10 cellular contexts compared by ENCODE assay signal in the genomic region with DNA sequence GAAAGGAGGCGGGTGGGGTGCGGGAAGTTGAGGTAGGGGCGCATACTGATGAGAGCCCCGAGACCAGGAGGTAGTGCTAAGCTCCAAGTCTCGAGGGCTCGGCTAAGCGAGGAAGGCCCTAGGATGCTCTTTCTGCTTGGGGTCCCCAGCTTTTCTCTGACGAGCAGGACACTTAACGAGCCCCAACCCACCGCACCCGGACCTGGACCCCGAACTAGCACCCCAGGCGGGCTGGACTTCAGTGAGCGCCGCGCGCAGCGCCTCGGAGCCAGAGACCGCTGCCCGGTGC. TPM values are rescaled to one million over a fixed set of nuclear protein-coding genes. Genes with fewer than 3 reads are reported as not detected.
DNase-seq lines count a peak whose midpoint lies in the region; ATAC-seq and TF ChIP-seq lines count a peak whose summit lies in the region.
"Had no signal": no experiment of that assay in that cellular context is flagged by ENCODE, and none has a peak within 500 bp of the region (broad histone marks: within the 10 kb centered on the region; RNA-seq: fewer than 3 reads in every experiment).

No MANE protein-coding gene starts in this region.

- DNase-seq in GM13976 (ENCODE audit: low spot score) (peak; percentile 26), WERI-Rb-1 (no peak), spleen (no peak), GM10248 (ENCODE audit: extremely low spot score) (no peak), ecto neural progenitor cell (ENCODE audit: low spot score) (no peak), NCI-H2171 (lab: John Stamatoyannopoulos, UW) (no peak)
- DNase-seq: NCI-H446 treated with DMSO at 0.1 percent for 48 hours had no signal

- peaks cover 36 to 67% (median 57%) of the 10 kb centered on the region in 6 donors for H3K4me1 ChIP-seq in spleen

- H3K9me3 ChIP-seq in WERI-Rb-1 (ENCODE audit: severe bottlenecking) = no peaks in the 10 kb centered on the region
- no peaks in the 10 kb centered on the region for H3K9me3 ChIP-seq in iPS-18c (ENCODE audit: control insufficient read depth, insufficient read depth, low read length)
- H3K9me3 ChIP-seq in spleen = no peaks in the 10 kb centered on the region

- CTCF ChIA-PET in GM10248 (lab: Yijun Ruan, JAX) = interaction anchor here (0.6 to 4.0 kb wide), 41 partner anchors 10 to 409 kb away, joined by 3 to 174 read pairs (median 4); partner anchors contain the start of genes PRPH, SPATS2, TMBIM6 and TROAP

- H3K27ac ChIP-seq in WERI-Rb-1 (no peak overlapping the region), spleen (no peak overlapping the region)

- H3K27me3 ChIP-seq in WERI-Rb-1 (ENCODE audit: insufficient read depth, low read depth, severe bottlenecking) (peaks cover 53% of the 10 kb centered on the region), spleen (replicated peaks in 1 of 7) (peaks cover 13 to 98% (median 53%) of the 10 kb centered on the region in 7 donors)

- in situ Hi-C loops in GM13976 (cut with MboI; ENCODE audit: low sequenced_read_pairs, unreplicated experiment) = no loop called here

- H3K4me3 ChIP-seq in WERI-Rb-1 (ENCODE audit: low read depth, low read length) (peak overlapping the region; percentile 42), iPS-18c (ENCODE audit: insufficient read depth, low read depth, low read length) (peak overlapping the region; percentile 78), spleen (peak overlapping the region in 6 of 8 donors; percentile 43 to 69 (median 50))

- TF ChIP-seq CTCF in GM13976 (IDR thresholded peaks at IDR 0.05; ENCODE audit: borderline replicate concordance, control extremely low read depth, extremely low read depth, insufficient read depth, missing control alignments) (no peak), WERI-Rb-1 (IDR thresholded peaks at IDR 0.05; ENCODE audit: low read depth, low read length) (no peak), spleen (IDR thresholded peaks at IDR 0.05 in 8 of 11, conservative IDR thresholded peaks at IDR 0.05 in 3 of 11) (no peak), GM10248 (IDR thresholded peaks at IDR 0.05; ENCODE audit: control extremely low read depth, extremely low read depth, low read depth, missing control alignments) (no peak)

- WGBS in spleen, 5 donors = 21 to 27% (median 21%) methylated on average over 21 of the region's 21 CpGs

- TF ChIP-seq POLR2A in spleen (IDR thresholded peaks at IDR 0.05) = no peak

- intact Hi-C loops in spleen (cut with DNase I; ENCODE audit: low total_unique reads) = loop anchor here (5.0 kb wide), 1 partner anchor 54 kb away; no protein-coding TSS in a partner anchor

- POLR2A ChIA-PET in GM10248 (lab: Yijun Ruan, JAX) = interaction anchor here (1.5 kb wide), 1 partner anchor 10 kb away, joined by 3 read pairs; no protein-coding TSS in a partner anchor

- no peaks in the 10 kb centered on the region for H3K36me3 ChIP-seq in WERI-Rb-1
- H3K36me3 ChIP-seq in spleen = no peaks in the 10 kb centered on the region

- no peak for ATAC-seq in GM18873 (IDR thresholded peaks at IDR 0.05; ENCODE audit: low FRiP score, unreplicated experiment)

RNA-seq across cellular contexts. Expression of gene C1QL4, which starts 4.7 kb away (rescaled TPM):
- not detected for total RNA-seq in spleen
- not detected for polyA plus RNA-seq in spleen
- total RNA-seq: Calu3 had no signal

RNA-seq across cellular contexts. Expression of gene DNAJC22, which starts 5.0 kb away (rescaled TPM):
- total RNA-seq in spleen = 1 to 10 TPM in 2 of 7 donors, under 1 TPM in 5; 0.43 to 1.9 (median 0.89) TPM
- under 1 TPM; 0.10 to 0.48 (median 0.20) TPM for polyA plus RNA-seq in spleen

RNA-seq across cellular contexts. Expression of gene TROAP, which starts 18.7 kb away (rescaled TPM):
- 10 to 100 TPM in 1 of 7 donors, 1 to 10 TPM in 6; 2.5 to 11.9 (median 4.0) TPM for total RNA-seq in spleen
- 10 to 100 TPM in 1 of 3 donors, 1 to 10 TPM in 2; 3.2 to 10.8 (median 4.8) TPM for polyA plus RNA-seq in spleen

RNA-seq across cellular contexts. Expression of gene SPATS2, which starts 25.5 kb away (rescaled TPM):
- total RNA-seq in spleen = 10 to 100 TPM; 15.8 to 27.0 (median 20.7) TPM
- polyA plus RNA-seq in spleen = 10 to 100 TPM in 1 of 3 donors, 1 to 10 TPM in 2; 7.1 to 10.1 (median 9.1) TPM

RNA-seq across cellular contexts. Expression of gene PRPH, which starts 46.8 kb away (rescaled TPM):
- 1 to 10 TPM in 3 of 7 donors, under 1 TPM in 4; 0.26 to 2.6 (median 0.98) TPM for total RNA-seq in spleen
- 1 to 10 TPM in 2 of 3 donors, under 1 TPM in 1; 0.67 to 3.0 (median 2.5) TPM for polyA plus RNA-seq in spleen
- total RNA-seq: Calu3 had no signal
